In the genomic region with DNA sequence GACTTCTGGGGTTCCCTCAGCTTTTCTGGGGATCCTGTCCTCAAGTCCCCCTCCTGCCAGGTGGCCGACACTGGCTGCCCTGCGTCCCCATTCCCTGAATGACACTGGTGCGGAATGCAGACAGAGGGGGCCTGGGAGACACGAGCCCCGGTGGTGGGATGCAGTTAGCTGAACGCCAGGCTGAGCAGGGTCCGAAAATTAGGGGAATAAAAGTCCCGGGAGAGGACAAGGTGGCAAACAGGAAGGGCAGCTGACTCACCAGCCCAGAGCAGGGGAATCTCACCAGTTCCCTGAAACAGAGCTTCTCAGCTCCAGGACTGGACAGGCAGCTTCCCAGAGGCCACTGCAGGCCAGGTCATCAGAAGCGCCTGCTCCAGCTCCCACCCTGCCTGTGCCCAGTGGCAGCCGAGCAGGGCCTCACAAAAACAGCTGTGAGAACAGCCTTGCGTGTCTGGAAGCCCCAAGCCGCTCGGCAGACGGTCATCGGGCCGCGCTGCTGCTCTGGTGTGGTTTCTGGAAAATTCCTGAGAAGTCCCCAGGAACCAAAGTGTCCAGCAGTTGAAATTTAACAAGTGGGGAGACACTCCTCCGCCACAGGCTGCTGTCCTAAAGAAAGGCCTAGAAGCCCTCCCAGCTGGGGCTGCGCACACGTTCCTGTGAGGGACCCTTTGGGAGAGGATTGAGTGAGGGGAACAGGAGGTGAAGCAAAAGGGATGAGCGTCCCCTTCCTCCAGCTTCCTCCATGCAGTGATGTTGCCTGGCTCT, we compare ENCODE assay signal across 11 cellular contexts. TPM values are rescaled to one million over a fixed set of nuclear protein-coding genes. Genes with fewer than 3 reads are reported as not detected.
DNase-seq lines count a peak whose midpoint lies in the region; ATAC-seq, FAIRE-seq and TF ChIP-seq lines count a peak whose summit lies in the region.
"Had no signal": no experiment of that assay in that cellular context is flagged by ENCODE, and none has a peak within 500 bp of the region (broad histone marks: within the 10 kb centered on the region; RNA-seq: fewer than 3 reads in every experiment).

No MANE protein-coding gene starts in this region.

- H3K27me3 ChIP-seq in small intestine (ENCODE audit: control insufficient read depth in 2 of 2, insufficient read depth in 2 of 2, low read length in 2 of 2) = no peaks in the 10 kb centered on the region

- peak overlapping the region; percentile 0 to 14 for H3K27ac ChIP-seq in small intestine (ENCODE audit: low read depth in 1 of 2, low read length in 1 of 2)

- DNase-seq in H54 (ENCODE audit: insufficient read length, low spot score) (peak; percentile 78), SW480 (ENCODE audit: low spot score) (peak; percentile 68), fibroblast of the aortic adventitia (ENCODE audit: low read depth) (peak; percentile 72), small intestine (no peak), GM19238 (ENCODE audit: insufficient read length, low spot score) (no peak), NCI-H526 treated with DMSO at 0.1 percent for 48 hours (lab: John Stamatoyannopoulos, UW) (no peak)
- DNase-seq: activated B cell treated with CpG ODN at 0.5 μM for 24 hours, NCI-H2029 had no signal

- no peak overlapping the region for H3K4me3 ChIP-seq in fibroblast of the aortic adventitia (ENCODE audit: low read depth, low read length)
- H3K4me3 ChIP-seq in small intestine (ENCODE audit: low read depth in 1 of 2, low read length in 2 of 2) = no peak overlapping the region

- no peaks in the 10 kb centered on the region for H3K4me1 ChIP-seq in small intestine (ENCODE audit: control insufficient read depth in 2 of 2, insufficient read depth in 1 of 2, low read depth in 1 of 2, low read length in 1 of 2)

- ATAC-seq in HG02610 (IDR thresholded peaks at IDR 0.05; ENCODE audit: unreplicated experiment) (no peak), HG02938 (IDR thresholded peaks at IDR 0.05; ENCODE audit: unreplicated experiment) (no peak)

- no peaks in the 10 kb centered on the region for H3K9me3 ChIP-seq in small intestine (ENCODE audit: control insufficient read depth, low read depth)

- TF ChIP-seq POLR2A in H54 (IDR thresholded peaks at IDR 0.05; ENCODE audit: low read depth, low read length) = no peak

- H3K36me3 ChIP-seq in small intestine (ENCODE audit: control insufficient read depth in 2 of 2, insufficient read depth in 2 of 2, low read length in 2 of 2) = no peaks in the 10 kb centered on the region

- FAIRE-seq in H54 (lab: Jason Lieb, UNC) (no peak), small intestine (lab: Jason Lieb, UNC) (no peak)
- FAIRE-seq: endometrium had no signal

- no peak for TF ChIP-seq CTCF in fibroblast of the aortic adventitia (IDR thresholded peaks at IDR 0.05; ENCODE audit: insufficient read depth, low read length)

- 79 to 88% (median 82%) methylated on average over 21 of the region's 21 CpGs for WGBS in small intestine, 3 donors

RNA-seq across cellular contexts. Expression of gene EXOC3, which starts 47.6 kb away (rescaled TPM):
- total RNA-seq in fibroblast of the aortic adventitia (ENCODE audit: low replicate concordance) = 30.1 and 39.8 TPM in 2 replicates
- polyA plus RNA-seq in small intestine = 10 to 100 TPM; 47.2 to 85.7 (median 70.5) TPM

Comparison
In these comparisons a context has a peak if more than half of its experiments do, and no peak if none do; other contexts are left out.
1. DNase-seq: peak in H54 (single experiment), SW480 (single experiment) and fibroblast of the aortic adventitia (single experiment); none in small intestine (single experiment), GM19238 (single experiment) and NCI-H526 treated with DMSO at 0.1 percent for 48 hours (single experiment).